19 cellular contexts compared by ENCODE assay signal in the genomic region with DNA sequence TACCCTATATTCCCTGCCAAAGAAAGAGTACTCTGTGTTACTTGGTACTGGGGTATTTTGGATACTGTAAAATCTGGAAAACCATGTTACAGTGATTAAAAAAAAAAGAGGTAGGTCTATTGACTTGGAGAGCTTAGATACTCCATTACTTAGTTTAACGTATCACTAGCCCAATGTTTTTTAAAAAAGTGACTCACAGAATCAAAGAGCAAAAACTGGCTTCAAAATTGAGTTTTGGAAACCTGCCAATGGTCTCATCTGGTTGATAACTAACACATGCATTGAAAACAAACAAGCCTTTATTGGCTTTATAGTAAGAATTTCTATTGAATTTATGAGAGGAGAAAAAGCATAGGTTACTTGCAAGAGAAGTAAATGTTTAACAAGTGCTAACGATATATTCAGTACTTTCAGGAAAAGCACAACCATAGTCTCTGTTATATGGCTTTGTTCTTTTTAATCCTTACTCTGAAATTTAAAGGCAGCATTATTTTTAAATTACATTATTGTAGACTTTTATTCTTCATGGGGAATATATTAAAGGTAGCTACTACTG.
DNase-seq lines count a peak whose midpoint lies in the region; ATAC-seq, FAIRE-seq and TF ChIP-seq lines count a peak whose summit lies in the region.
"Had no signal": no experiment of that assay in that cellular context is flagged by ENCODE, and none has a peak within 500 bp of the region (broad histone marks: within the 10 kb centered on the region; RNA-seq: fewer than 3 reads in every experiment).

No MANE protein-coding gene starts in this region.

- H2AK5ac ChIP-seq in mesenchymal stem cell (ENCODE audit: low read length, severe bottlenecking): no peak overlapping the region

- no peak overlapping the region for H2BK12ac ChIP-seq in mesenchymal stem cell (ENCODE audit: low read length in 2 of 2)

- H3K4me1 ChIP-seq in mesenchymal stem cell (ENCODE audit: control insufficient read depth, insufficient read depth, low read depth, low read length) (no peaks in the 10 kb centered on the region), right lobe of liver (no peaks in the 10 kb centered on the region)
- H3K4me1 ChIP-seq: BLaER1, body of pancreas, left lung, uterus had no signal

- no peak overlapping the region for H3K27ac ChIP-seq in mesenchymal stem cell (ENCODE audit: low read length, poor library complexity, severe bottlenecking)
- no peak overlapping the region for H3K27ac ChIP-seq in right lobe of liver
- H3K27ac ChIP-seq: BLaER1, body of pancreas, heart right ventricle, uterus had no signal

- no peak overlapping the region for H2BK120ac ChIP-seq in mesenchymal stem cell (ENCODE audit: low read depth, low read length)

- H2BK15ac ChIP-seq in mesenchymal stem cell (ENCODE audit: low read depth, poor library complexity, severe bottlenecking): no peak overlapping the region

- H2BK5ac ChIP-seq in mesenchymal stem cell (ENCODE audit: low read depth, low read length, poor library complexity, severe bottlenecking): no peak overlapping the region

- no peak overlapping the region for H3K23ac ChIP-seq in mesenchymal stem cell (ENCODE audit: low read length in 2 of 2)

- no peaks in the 10 kb centered on the region for H3K79me1 ChIP-seq in mesenchymal stem cell (replicated peaks; ENCODE audit: low read length, poor library complexity, severe bottlenecking)

- TF ChIP-seq CTCF in right lobe of liver (IDR thresholded peaks at IDR 0.05): no peak

- H3K36me3 ChIP-seq in mesenchymal stem cell (ENCODE audit: control insufficient read depth in 1 of 2, insufficient read depth in 2 of 2, low read depth in 1 of 2, low read length in 2 of 2): no peaks in the 10 kb centered on the region
- no peaks in the 10 kb centered on the region for H3K36me3 ChIP-seq in right lobe of liver
- H3K36me3 ChIP-seq: BLaER1, heart right ventricle, left lung, uterus had no signal

- intact Hi-C loops in right lobe of liver (cut with DNase I): no loop called here

- no peak overlapping the region for H2AFZ ChIP-seq in mesenchymal stem cell (ENCODE audit: low read depth, low read length)

- no peak overlapping the region for H3K4ac ChIP-seq in mesenchymal stem cell (ENCODE audit: low read depth in 1 of 2, low read length in 2 of 2)

- H3K18ac ChIP-seq in mesenchymal stem cell (ENCODE audit: low read depth in 1 of 2, low read length in 2 of 2): no peak overlapping the region

- H4K8ac ChIP-seq in mesenchymal stem cell (ENCODE audit: low read length): no peak overlapping the region

- H3K9ac ChIP-seq in mesenchymal stem cell (ENCODE audit: low read length): no peak overlapping the region
- H3K9ac ChIP-seq: BLaER1 had no signal

- no peak overlapping the region for H3K4me2 ChIP-seq in mesenchymal stem cell (ENCODE audit: low read length, poor library complexity, severe bottlenecking)
- H3K4me2 ChIP-seq: BLaER1 had no signal

- DNase-seq in EL (peak; percentile 21), NCI-H748 (lab: John Stamatoyannopoulos, UW; ENCODE audit: unreplicated experiment) (peak; percentile 50), mesenchymal stem cell (peak; percentile 15), NOMO-1 treated with dmso at 0.1 percent for 144 hours (lab: John Stamatoyannopoulos, UW; ENCODE audit: unreplicated experiment) (no peak), G401 (ENCODE audit: low spot score) (no peak), right lobe of liver (no peak)
- DNase-seq: activated gamma-delta T cell; body of pancreas; effector memory CD4-positive, alpha-beta T cell; GF-D8; heart right ventricle; left lung; SIG-M5; stimulated activated naive CD4-positive, alpha-beta T cell; uterus had no signal

- H3K14ac ChIP-seq in mesenchymal stem cell (ENCODE audit: low read length in 2 of 2): no peak overlapping the region

- ATAC-seq in HG02623 (IDR thresholded peaks at IDR 0.05; ENCODE audit: unreplicated experiment) (no peak), right lobe of liver (no peak)
- ATAC-seq: body of pancreas, heart right ventricle, left lung had no signal

- FAIRE-seq in endometrium (lab: Jason Lieb, UNC): peak; percentile 12
- FAIRE-seq: TTC549 had no signal

- H3K4me3 ChIP-seq in mesenchymal stem cell (ENCODE audit: insufficient read depth in 1 of 2, low read depth in 1 of 2, low read length in 2 of 2) (no peak overlapping the region), right lobe of liver (no peak overlapping the region)
- H3K4me3 ChIP-seq: BLaER1, body of pancreas, heart right ventricle, left lung, uterus had no signal

- H3K27me3 ChIP-seq in mesenchymal stem cell (ENCODE audit: control insufficient read depth in 1 of 2, insufficient read depth in 1 of 2, low read length in 2 of 2) (no peaks in the 10 kb centered on the region), right lobe of liver (no peaks in the 10 kb centered on the region)
- H3K27me3 ChIP-seq: BLaER1, body of pancreas, heart right ventricle, left lung, uterus had no signal

- H4K91ac ChIP-seq in mesenchymal stem cell (ENCODE audit: low read length): no peak overlapping the region

- TF ChIP-seq POLR2A in right lobe of liver (IDR thresholded peaks at IDR 0.05): no peak

- in situ Hi-C loops in G401 (cut with HindIII; ENCODE audit: low sequenced_read_pairs): no loop called here

- 67% methylated on average over 1 of the region's 2 CpGs for WGBS in mesenchymal stem cell
- WGBS in right lobe of liver (ENCODE audit: insufficient coverage, low coverage, low lambda C conversion rate, missing lambda C conversion rate): 53% methylated on average over 2 of the region's 2 CpGs

- no peaks in the 10 kb centered on the region for H3K9me3 ChIP-seq in mesenchymal stem cell (ENCODE audit: control insufficient read depth, low read length)
- no peaks in the 10 kb centered on the region for H3K9me3 ChIP-seq in right lobe of liver
- H3K9me3 ChIP-seq: BLaER1, body of pancreas, left lung, uterus had no signal

Comparison
In these comparisons a context has a peak if more than half of its experiments do, and no peak if none do; other contexts are left out.
1. DNase-seq: peak in EL (single experiment), NCI-H748 (single experiment) and mesenchymal stem cell (single experiment); none in NOMO-1 treated with dmso at 0.1 percent for 144 hours (single experiment), G401 (single experiment) and right lobe of liver (0 of 3).